Comparison of ENCODE assay signal across 21 cellular contexts in genomic region chr6:104640761-104641160, GRCh38.
A peak's percentile ranks its signal among the peaks of the same experiment; 100 is the strongest.
DNase-seq lines count a peak whose midpoint lies in the region; ATAC-seq and TF ChIP-seq lines count a peak whose summit lies in the region.
"Had no signal": no experiment of that assay in that cellular context is flagged by ENCODE, and none has a peak within 500 bp of the region (broad histone marks: within the 10 kb centered on the region; RNA-seq: fewer than 3 reads in every experiment).

No MANE protein-coding gene starts in this region.

- 0 out of 2 replicates have a peak overlapping the region, but pooled peaks have one; percentile 16 for H2AFZ ChIP-seq in Loucy (ENCODE audit: low read length)

- no peaks in the 10 kb centered on the region for H3K79me2 ChIP-seq in Loucy (ENCODE audit: insufficient read depth, low read length)

- no peak for TF ChIP-seq CTCF in Loucy (conservative IDR thresholded peaks at IDR 0.05; ENCODE audit: low read length)
- no peak for TF ChIP-seq CTCF in dorsolateral prefrontal cortex (IDR thresholded peaks at IDR 0.05 in 54 of 56, conservative IDR thresholded peaks at IDR 0.05 in 2 of 56; ENCODE audit: low read depth in 1 of 56, partially characterized antibody in 56 of 56)
- TF ChIP-seq CTCF in lower lobe of right lung (IDR thresholded peaks at IDR 0.05): no peak
- no peak for TF ChIP-seq CTCF in GM20000 (IDR thresholded peaks at IDR 0.05; ENCODE audit: extremely low read depth, missing control alignments)

- H4K20me1 ChIP-seq in BLaER1 treated with 17β-estradiol and CSF1 and Interleukin-3, amounts not matched to agents 10 nM and 100 nM: no peaks in the 10 kb centered on the region
- no peaks in the 10 kb centered on the region for H4K20me1 ChIP-seq in Loucy (ENCODE audit: insufficient read depth, low read length, poor library complexity, severe bottlenecking)

- intact Hi-C loops in dorsolateral prefrontal cortex (cut with DNase I) (no loop called here), lower lobe of right lung (cut with DNase I) (no loop called here)

- H3F3A ChIP-seq in Loucy (ENCODE audit: low read depth): no peaks in the 10 kb centered on the region

- H3K9me2 ChIP-seq in Loucy (replicated peaks; ENCODE audit: low read depth, low read length): no peaks in the 10 kb centered on the region

- H3K27ac ChIP-seq in BLaER1 treated with 17β-estradiol and CSF1 and Interleukin-3, amounts not matched to agents 10 nM and 100 nM: peak overlapping the region in 10 of 11 experiments; percentile 12 to 90 (median 85); a peak in 19 of 22 replicates
- peak overlapping the region in 48 of 59 donors; percentile 2 to 82 (median 58) for H3K27ac ChIP-seq in dorsolateral prefrontal cortex
- peak overlapping the region; percentile 72 for H3K27ac ChIP-seq in lower lobe of right lung
- H3K27ac ChIP-seq: Peyer's patch, SJSA1 had no signal

- H3K4me1 ChIP-seq in BLaER1 treated with 17β-estradiol and CSF1 and Interleukin-3, amounts not matched to agents 10 nM and 100 nM: peaks cover 17 to 72% (median 48%) of the 10 kb centered on the region in 10 experiments
- peaks cover 20% of the 10 kb centered on the region for H3K4me1 ChIP-seq in Loucy (ENCODE audit: insufficient read depth, low read length, poor library complexity, severe bottlenecking)
- H3K4me1 ChIP-seq in lower lobe of right lung: peaks cover 19% of the 10 kb centered on the region
- H3K4me1 ChIP-seq: Peyer's patch had no signal

- ATAC-seq in lower lobe of right lung: no peak

- H3K4me2 ChIP-seq in BLaER1 treated with 17β-estradiol and CSF1 and Interleukin-3, amounts not matched to agents 10 nM and 100 nM: peak overlapping the region in 9 of 11 experiments; percentile 4 to 84 (median 73); a peak in 16 of 22 replicates
- H3K4me2 ChIP-seq in Loucy (ENCODE audit: low read depth, low read length, poor library complexity, severe bottlenecking): no peak overlapping the region

- DNase-seq in dorsolateral prefrontal cortex (no peak), lower lobe of right lung (no peak), mucosa of gallbladder (ENCODE audit: low spot score) (no peak), HuH-7 (ENCODE audit: low spot score) (no peak), RKO (ENCODE audit: low spot score) (no peak), GM20000 (ENCODE audit: low spot score) (no peak)
- DNase-seq: CD8-positive, alpha-beta memory T cell; DMS 273 treated with DMSO at 0.1 percent for 48 hours; DMS79; MM.1S; NCI-H1048; NCI-H1417; NCI-H1694; NCI-H2029 treated with DMSO at 0.1 percent for 48 hours; NCI-H2171; NCI-H226; NCI-H510A; Peyer's patch had no signal

- H3K9ac ChIP-seq in BLaER1 treated with 17β-estradiol and CSF1 and Interleukin-3, amounts not matched to agents 10 nM and 100 nM: peak overlapping the region in 6 of 11 experiments; percentile 9 to 73 (median 71); a peak in 10 of 22 replicates
- no peak overlapping the region for H3K9ac ChIP-seq in Loucy (ENCODE audit: low read depth, low read length, poor library complexity, severe bottlenecking)

- H3K36me3 ChIP-seq in BLaER1 treated with 17β-estradiol and CSF1 and Interleukin-3, amounts not matched to agents 10 nM and 100 nM: no peaks in the 10 kb centered on the region
- H3K36me3 ChIP-seq in Loucy (ENCODE audit: insufficient read depth, low read length) (no peaks in the 10 kb centered on the region), lower lobe of right lung (no peaks in the 10 kb centered on the region)
- H3K36me3 ChIP-seq: Peyer's patch, SJSA1 had no signal

- no peaks in the 10 kb centered on the region for H3K27me3 ChIP-seq in BLaER1 treated with 17β-estradiol and CSF1 and Interleukin-3, amounts not matched to agents 10 nM and 100 nM
- H3K27me3 ChIP-seq in Loucy (ENCODE audit: insufficient read depth, low read length, poor library complexity, severe bottlenecking) (no peaks in the 10 kb centered on the region), dorsolateral prefrontal cortex (no peaks in the 10 kb centered on the region), lower lobe of right lung (ENCODE audit: low read depth) (no peaks in the 10 kb centered on the region)
- H3K27me3 ChIP-seq: Peyer's patch, SJSA1 had no signal

- H3K9me3 ChIP-seq in BLaER1 treated with 17β-estradiol and CSF1 and Interleukin-3, amounts not matched to agents 10 nM and 100 nM (replicated peaks in 1 of 11): peaks cover 0 to 17% (median 0%) of the 10 kb centered on the region in 11 experiments; a peak in 8 of 22 replicates
- no peaks in the 10 kb centered on the region for H3K9me3 ChIP-seq in Loucy (ENCODE audit: insufficient read depth, low read depth, low read length)
- H3K9me3 ChIP-seq in lower lobe of right lung: no peaks in the 10 kb centered on the region
- H3K9me3 ChIP-seq: Peyer's patch, SJSA1 had no signal

- H3K4me3 ChIP-seq in BLaER1 treated with 17β-estradiol and CSF1 and Interleukin-3, amounts not matched to agents 10 nM and 100 nM: no peak overlapping the region
- H3K4me3 ChIP-seq in Loucy (ENCODE audit: low read length, poor library complexity, severe bottlenecking): no peak overlapping the region
- H3K4me3 ChIP-seq in dorsolateral prefrontal cortex: peak overlapping the region in 7 of 59 donors; percentile 1 to 24 (median 10)
- no peak overlapping the region for H3K4me3 ChIP-seq in lower lobe of right lung
- H3K4me3 ChIP-seq: Peyer's patch, SJSA1 had no signal
